ENCODE assay signal across 1 cellular context in genomic region chrX:129981207-129981553, GRCh38.
TF ChIP-seq lines count a peak whose summit lies in the region.

No MANE protein-coding gene starts in this region.

TF ChIP-seq in GM12878, 131 proteins besides CTCF, POLR2A, EP300 and RAD21:
- TF ChIP-seq ZBED1 (IDR thresholded peaks at IDR 0.05; ENCODE audit: borderline replicate concordance) (no peak), MYB (IDR thresholded peaks at IDR 0.05; ENCODE audit: borderline replicate concordance, low read depth, low read length) (no peak), REST (IDR thresholded peaks at IDR 0.05; ENCODE audit: low read depth, low read length) (no peak), PAX8 (IDR thresholded peaks at IDR 0.05) (no peak), HCFC1 (IDR thresholded peaks at IDR 0.05; ENCODE audit: low read length) (no peak), NFXL1 (IDR thresholded peaks at IDR 0.05; ENCODE audit: borderline replicate concordance) (no peak), ATF2 (IDR thresholded peaks at IDR 0.05; ENCODE audit: low read length) (no peak), BMI1 (IDR thresholded peaks at IDR 0.05; ENCODE audit: borderline replicate concordance) (no peak), E2F4 (IDR thresholded peaks at IDR 0.05; ENCODE audit: low read depth, low read length) (no peak), ZZZ3 (IDR thresholded peaks at IDR 0.05; ENCODE audit: control insufficient read depth, insufficient read length, low read depth) (no peak), MEF2A (IDR thresholded peaks at IDR 0.05; ENCODE audit: insufficient read depth, low read depth, low read length) (no peak), ELK1 (IDR thresholded peaks at IDR 0.05; ENCODE audit: low read depth, low read length) (no peak), CBX3 (IDR thresholded peaks at IDR 0.05; ENCODE audit: borderline replicate concordance, low read depth) (no peak), BRCA1 (IDR thresholded peaks at IDR 0.05; ENCODE audit: low read depth, low read length) (no peak), JUND (IDR thresholded peaks at IDR 0.05; ENCODE audit: low read depth, low read length) (no peak), HSF1 (IDR thresholded peaks at IDR 0.05; ENCODE audit: low read depth, low read length) (no peak)
- TF ChIP-seq, protein P1, sequence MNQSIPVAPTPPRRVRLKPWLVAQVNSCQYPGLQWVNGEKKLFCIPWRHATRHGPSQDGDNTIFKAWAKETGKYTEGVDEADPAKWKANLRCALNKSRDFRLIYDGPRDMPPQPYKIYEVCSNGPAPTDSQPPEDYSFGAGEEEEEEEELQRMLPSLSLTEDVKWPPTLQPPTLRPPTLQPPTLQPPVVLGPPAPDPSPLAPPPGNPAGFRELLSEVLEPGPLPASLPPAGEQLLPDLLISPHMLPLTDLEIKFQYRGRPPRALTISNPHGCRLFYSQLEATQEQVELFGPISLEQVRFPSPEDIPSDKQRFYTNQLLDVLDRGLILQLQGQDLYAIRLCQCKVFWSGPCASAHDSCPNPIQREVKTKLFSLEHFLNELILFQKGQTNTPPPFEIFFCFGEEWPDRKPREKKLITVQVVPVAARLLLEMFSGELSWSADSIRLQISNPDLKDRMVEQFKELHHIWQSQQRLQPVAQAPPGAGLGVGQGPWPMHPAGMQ (IDR thresholded peaks at IDR 0.05; ENCODE audit: borderline replicate concordance): no peak
